In genomic region chr3:160671231-160671630, GRCh38 we compare ENCODE assay signal across 14 cellular contexts. TPM values are rescaled to one million over a fixed set of nuclear protein-coding genes. Genes with fewer than 3 reads are reported as not detected.
A peak's percentile ranks its signal among the peaks of the same experiment; 100 is the strongest.
DNase-seq lines count a peak whose midpoint lies in the region; ATAC-seq and TF ChIP-seq lines count a peak whose summit lies in the region.
"Had no signal": no experiment of that assay in that cellular context is flagged by ENCODE, and none has a peak within 500 bp of the region (broad histone marks: within the 10 kb centered on the region; RNA-seq: fewer than 3 reads in every experiment).

No MANE protein-coding gene starts in this region.

- peak; percentile 94 for ATAC-seq in GM18498 (IDR thresholded peaks at IDR 0.05; ENCODE audit: unreplicated experiment)
- ATAC-seq in GM21381 (IDR thresholded peaks at IDR 0.05; ENCODE audit: unreplicated experiment), result peak; percentile 83
- peak; percentile 84 for ATAC-seq in HG03064 (IDR thresholded peaks at IDR 0.05; ENCODE audit: low read depth, unreplicated experiment)
- ATAC-seq in Panc1, result peak; percentile 73
- ATAC-seq: PC-3 had no signal

- no peaks in the 10 kb centered on the region; the same call in 1 of the 2 replicates for H3K9me3 ChIP-seq in Panc1 (ENCODE audit: control insufficient read depth, insufficient read depth, low read depth, low read length)
- H3K9me3 ChIP-seq: ascending aorta; BLaER1 treated with 17β-estradiol and CSF1 and Interleukin-3, amounts not matched to agents 10 nM and 100 nM had no signal

- intact Hi-C loops in Panc1 (cut with micrococcal nuclease; ENCODE audit: unreplicated experiment), result no loop called here

- H3K27me3 ChIP-seq in Panc1 (ENCODE audit: control insufficient read depth, insufficient read depth, low read length), result no peaks in the 10 kb centered on the region
- H3K27me3 ChIP-seq: ascending aorta; BLaER1 treated with 17β-estradiol and CSF1 and Interleukin-3, amounts not matched to agents 10 nM and 100 nM had no signal

- no TSS peak for BruUV-seq in Panc1 (replicated peaks; lab: Mats Ljungman, UMichigan)

- in situ Hi-C loops in Panc1 (cut with HindIII; ENCODE audit: low pct_unique_long_range_greater_than_20kb, low sequenced_read_pairs), result no loop called here

- peak overlapping the region; percentile 13 to 44; a peak in 3 of 4 replicates for H3K4me3 ChIP-seq in Panc1 (ENCODE audit: low read depth in 2 of 2, low read length in 2 of 2)
- H3K4me3 ChIP-seq: ascending aorta; BLaER1 treated with 17β-estradiol and CSF1 and Interleukin-3, amounts not matched to agents 10 nM and 100 nM had no signal

- CTCF ChIA-PET in Panc1 (lab: Charles Lee), result no interaction called here

- peak overlapping the region; percentile 91 for H3K27ac ChIP-seq in Panc1 (ENCODE audit: low read length)
- H3K27ac ChIP-seq: ascending aorta; BLaER1 treated with 17β-estradiol and CSF1 and Interleukin-3, amounts not matched to agents 10 nM and 100 nM had no signal

- DNase-seq in Panc1 (ENCODE audit: low read depth, low spot score) (no peak), NCI-H2081 (lab: John Stamatoyannopoulos, UW) (no peak), HK-2 (ENCODE audit: unreplicated experiment) (no peak), activated gamma-delta T cell (lab: John Stamatoyannopoulos, UW) (no peak)
- DNase-seq in stimulated activated CD4-positive, alpha-beta T cell treated with anti-CD3 and anti-CD28 coated beads, Interleukin-4, amount 100 ng/mL, for 1 hour, result no peak
- DNase-seq: activated CD4-positive, alpha-beta T cell treated with anti-CD3 and anti-CD28 coated beads, Interleukin-2, amount 50 U/mL, for 1 hour; erythroblast; PC-3 had no signal

- H3K4me1 ChIP-seq in Panc1 (ENCODE audit: control insufficient read depth, insufficient read depth, low read length), result peaks cover 40% of the 10 kb centered on the region
- H3K4me1 ChIP-seq: ascending aorta had no signal

- no peaks in the 10 kb centered on the region for H3K36me3 ChIP-seq in Panc1 (ENCODE audit: control insufficient read depth, insufficient read depth, low read length)
- H3K36me3 ChIP-seq: ascending aorta; BLaER1 treated with 17β-estradiol and CSF1 and Interleukin-3, amounts not matched to agents 10 nM and 100 nM had no signal

- TF ChIP-seq CTCF in Panc1 (IDR thresholded peaks at IDR 0.05), result 0 out of 2 replicates have a peak, but pooled peaks have one; percentile 3

- POLR2A ChIA-PET in Panc1 (lab: Charles Lee), result no interaction called here

RNA-seq across cellular contexts. Expression of gene ARL14, which starts 5.7 kb away (rescaled TPM):
- total RNA-seq in Panc1 (2021; ENCODE audit: unreplicated experiment), result 2.5 TPM
- 1.2 TPM for polyA plus RNA-seq in Panc1 (2012; ENCODE audit: insufficient read length)
- total RNA-seq: ascending aorta, pulmonary artery endothelial cell had no signal
